ENCODE assay signal across 1 cellular context in genomic region chr10:75253281-75254220, GRCh38.
A peak's percentile ranks its signal among the peaks of the same experiment; 100 is the strongest.
TF ChIP-seq lines count a peak whose summit lies in the region.

No MANE protein-coding gene starts in this region.

TF ChIP-seq in HEK293, 187 proteins besides CTCF, POLR2A, EP300 and RAD21 (continued from another document):
- TF ChIP-seq PRDM2 (tag by site-specific recombination; IDR thresholded peaks at IDR 0.05; ENCODE audit: borderline replicate concordance) (no peak), KLF17 (tag by site-specific recombination; IDR thresholded peaks at IDR 0.05) (no peak), ZIC2 (tag by site-specific recombination; IDR thresholded peaks at IDR 0.05) (no peak), SALL2 (tag by site-specific recombination; IDR thresholded peaks at IDR 0.05; ENCODE audit: borderline replicate concordance) (no peak), ZNF174 (tag by site-specific recombination; IDR thresholded peaks at IDR 0.05) (no peak), TSHZ1 (tag by site-specific recombination; IDR thresholded peaks at IDR 0.05; ENCODE audit: borderline replicate concordance) (no peak), ZNF133 (tag by site-specific recombination; IDR thresholded peaks at IDR 0.05) (no peak), ZNF830 (tag by site-specific recombination; IDR thresholded peaks at IDR 0.05; ENCODE audit: low read depth) (no peak), SP2 (tag by site-specific recombination; IDR thresholded peaks at IDR 0.05) (no peak), SP7 (tag by site-specific recombination; IDR thresholded peaks at IDR 0.05) (no peak), ZNF639 (tag by site-specific recombination; IDR thresholded peaks at IDR 0.05) (no peak), ZNF394 (tag by site-specific recombination; IDR thresholded peaks at IDR 0.05; ENCODE audit: borderline replicate concordance) (no peak), ZNF274 (IDR thresholded peaks at IDR 0.05; ENCODE audit: low read length) (no peak), ZNF274 (tag by site-specific recombination; IDR thresholded peaks at IDR 0.05; ENCODE audit: borderline replicate concordance) (0 out of 2 replicates have a peak, but pooled peaks have one; percentile 56), ZNF626 (tag by site-specific recombination; IDR thresholded peaks at IDR 0.05) (peak; percentile 74; the same call in 1 of the 2 replicates), GLIS1 (tag by site-specific recombination; IDR thresholded peaks at IDR 0.05) (no peak), ZFHX2 (tag by site-specific recombination; conservative IDR thresholded peaks at IDR 0.05) (no peak), ZNF548 (tag by site-specific recombination; IDR thresholded peaks at IDR 0.05) (no peak), ZNF518A (tag by site-specific recombination; conservative IDR thresholded peaks at IDR 0.05; ENCODE audit: low read depth) (peak; percentile 29; the same call in 1 of the 2 replicates), ZFP37 (tag by site-specific recombination; IDR thresholded peaks at IDR 0.05) (no peak), ZXDB (tag by site-specific recombination; IDR thresholded peaks at IDR 0.05) (no peak), ZNF426 (tag by site-specific recombination; IDR thresholded peaks at IDR 0.05) (no peak), ZNF280D (tag by site-specific recombination; IDR thresholded peaks at IDR 0.05) (peak; percentile 45; the same call in 1 of the 2 replicates), KLF9 (tag by site-specific recombination; IDR thresholded peaks at IDR 0.05; ENCODE audit: low read depth) (no peak), GLI4 (tag by site-specific recombination; IDR thresholded peaks at IDR 0.05) (no peak), ZNF24 (tag by site-specific recombination; IDR thresholded peaks at IDR 0.05) (no peak), ZNF132 (tag by site-specific recombination; IDR thresholded peaks at IDR 0.05; ENCODE audit: borderline replicate concordance) (no peak)
